In the genomic region with DNA sequence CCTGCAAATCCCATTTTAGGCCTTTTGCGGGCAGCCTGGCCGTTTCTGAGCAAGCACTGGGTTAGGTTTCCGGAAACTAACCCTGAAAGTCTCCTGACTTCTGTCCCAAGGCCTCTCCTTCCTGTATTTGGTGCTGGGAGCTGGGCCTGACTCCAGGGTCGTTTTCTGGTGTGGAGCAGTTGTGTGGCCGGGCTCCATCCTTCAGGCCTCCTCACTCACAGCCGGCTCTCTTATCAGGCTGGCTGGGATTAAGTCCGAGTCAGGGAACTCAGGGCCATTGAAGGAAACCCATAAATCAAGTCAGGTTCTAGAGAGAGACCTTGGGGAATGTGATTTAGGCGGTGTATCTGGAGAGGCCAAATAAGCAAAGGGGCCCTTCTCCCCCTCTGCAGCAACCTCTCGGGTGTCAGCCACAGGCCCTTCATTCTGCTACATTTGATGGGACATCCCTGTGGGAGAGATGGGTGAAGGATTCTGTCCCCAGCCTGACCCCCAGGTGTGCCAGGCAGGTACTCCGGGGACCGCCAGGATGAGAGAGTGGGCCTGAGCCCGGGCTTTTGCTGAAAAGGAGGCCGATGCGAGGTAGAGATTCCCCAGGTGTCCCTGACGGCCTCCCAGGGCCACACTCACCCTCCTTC, we compare ENCODE assay signal across 13 cellular contexts. TPM values are rescaled to one million over a fixed set of nuclear protein-coding genes. Genes with fewer than 3 reads are reported as not detected.
DNase-seq lines count a peak whose midpoint lies in the region; ATAC-seq, FAIRE-seq and TF ChIP-seq lines count a peak whose summit lies in the region.
"Had no signal": no experiment of that assay in that cellular context is flagged by ENCODE, and none has a peak within 500 bp of the region (broad histone marks: within the 10 kb centered on the region; RNA-seq: fewer than 3 reads in every experiment).

No MANE protein-coding gene starts in this region.

- H3K4me1 ChIP-seq in BE2C = 0 out of 2 replicates have a peak, but pooled peaks cover 4% of the 10 kb centered on the region
- H3K4me1 ChIP-seq in HEK293 (ENCODE audit: control insufficient read depth, insufficient read depth, low read length) = peaks cover 7% of the 10 kb centered on the region
- H3K4me1 ChIP-seq in GM12878 (ENCODE audit: control insufficient read depth, insufficient read depth, low read length) = peaks cover 16% of the 10 kb centered on the region
- peaks cover 0 to 34% (median 16%) of the 10 kb centered on the region in 3 donors for H3K4me1 ChIP-seq in gastroesophageal sphincter

- POLR2A ChIA-PET in HEK293 (lab: Yijun Ruan, JAX) (no interaction called here), GM12878 (lab: Charles Lee) (no interaction called here)

- DNase-seq in BE2C = no peak
- no peak for DNase-seq in GM12878 (ENCODE audit: low read depth, low spot score)
- peak; percentile 67 for DNase-seq in mesenteric fat pad (ENCODE audit: low spot score)
- no peak for DNase-seq in ACHN
- DNase-seq: activated CD4-positive, alpha-beta T cell treated with anti-CD3 and anti-CD28 coated beads, Interleukin-2, amount 50 U/mL, for 1 hour; NCI-H187; testis had no signal

- H3K36me3 ChIP-seq in BE2C (peaks cover 79% of the 10 kb centered on the region), HEK293 (ENCODE audit: control insufficient read depth in 2 of 2, insufficient read depth in 1 of 2, low read length in 2 of 2) (peaks cover 0 to 68% of the 10 kb centered on the region in 2 experiments; a peak in 2 of 3 replicates), GM12878 (ENCODE audit: control insufficient read depth in 2 of 2, insufficient read depth in 2 of 2, low read length in 1 of 2) (no peaks in the 10 kb centered on the region), gastroesophageal sphincter (no peaks in the 10 kb centered on the region)
- H3K36me3 ChIP-seq: BLaER1 treated with 17β-estradiol and CSF1 and Interleukin-3, amounts not matched to agents 10 nM and 100 nM had no signal

- no TSS peak for BruUV-seq in GM12878 (replicated peaks; lab: Mats Ljungman, UMichigan)

- no peak overlapping the region for H2AFZ ChIP-seq in GM12878 (ENCODE audit: control insufficient read depth, low read depth, low read length)

- H3K4me2 ChIP-seq in GM12878 (ENCODE audit: control insufficient read depth, insufficient read depth) = 0 out of 2 replicates have a peak overlapping the region, but pooled peaks have one; percentile 41
- H3K4me2 ChIP-seq: BLaER1 treated with 17β-estradiol and CSF1 and Interleukin-3, amounts not matched to agents 10 nM and 100 nM had no signal

- peak overlapping the region; percentile 55 for H3K27ac ChIP-seq in HEK293 (ENCODE audit: extremely low read depth, low read depth, low read length)
- no peak overlapping the region for H3K27ac ChIP-seq in GM12878 (ENCODE audit: control insufficient read depth, insufficient read depth)
- H3K27ac ChIP-seq in gastroesophageal sphincter = no peak overlapping the region
- H3K27ac ChIP-seq: BLaER1 treated with 17β-estradiol and CSF1 and Interleukin-3, amounts not matched to agents 10 nM and 100 nM; testis had no signal

- no peaks in the 10 kb centered on the region for H3K79me2 ChIP-seq in GM12878 (ENCODE audit: control insufficient read depth, insufficient read depth, low read length)

- TF ChIP-seq POLR2A in GM12878 (IDR thresholded peaks at IDR 0.05; ENCODE audit: low read depth, low read length) = no peak
- TF ChIP-seq POLR2A in gastroesophageal sphincter (IDR thresholded peaks at IDR 0.05) = no peak

- no peak for FAIRE-seq in GM12878 (lab: Jason Lieb, UNC)
- FAIRE-seq: bronchial epithelial cell had no signal

- CTCF ChIA-PET in HEK293 (lab: Yijun Ruan, JAX) (interaction anchor here (0.5 kb wide), 1 partner anchor 152 kb away, joined by 3 read pairs; no protein-coding TSS in a partner anchor), GM12878 (lab: Yijun Ruan, JAX) (no interaction called here)

- RAD21 ChIA-PET in GM12878 (lab: Charles Lee; ENCODE audit: unreplicated experiment) = no interaction called here

- SMC1A ChIA-PET in GM12878 (lab: Charles Lee; ENCODE audit: uncharacterized antibody, unreplicated experiment) = interaction anchor here (1.6 kb wide), 1 partner anchor 10 kb away, joined by 7 read pairs; no protein-coding TSS in a partner anchor

- H3K4me3 ChIP-seq in BE2C (ENCODE audit: low read depth, low read length) (peak overlapping the region; percentile 89), HEK293 (ENCODE audit: low read depth, low read length) (no peak overlapping the region), GM12878 (no peak overlapping the region), gastroesophageal sphincter (no peak overlapping the region)
- H3K4me3 ChIP-seq: BLaER1 treated with 17β-estradiol and CSF1 and Interleukin-3, amounts not matched to agents 10 nM and 100 nM; testis had no signal

- H3K9ac ChIP-seq in GM12878 (ENCODE audit: control insufficient read depth, insufficient read depth, low read length) = no peak overlapping the region
- H3K9ac ChIP-seq: BLaER1 treated with 17β-estradiol and CSF1 and Interleukin-3, amounts not matched to agents 10 nM and 100 nM had no signal

- in situ Hi-C loops in GM12878 (cut with MboI) (no loop called here), ACHN (cut with HindIII; ENCODE audit: low pct_ligation_motif_present, low pct_unique_long_range_greater_than_20kb, low sequenced_read_pairs) (no loop called here)

- TF ChIP-seq CTCF in BE2C (IDR thresholded peaks at IDR 0.05; ENCODE audit: low read depth, low read length) = no peak
- no peak for TF ChIP-seq CTCF in HEK293 (tag by site-specific recombination; IDR thresholded peaks at IDR 0.05)
- TF ChIP-seq CTCF in GM12878 (IDR thresholded peaks at IDR 0.05 in 2 of 3, conservative IDR thresholded peaks at IDR 0.05 in 1 of 3; ENCODE audit: control insufficient read depth in 2 of 3, extremely low read depth in 1 of 3, insufficient read depth in 1 of 3, low read depth in 3 of 3, low read length in 3 of 3) = no peak
- TF ChIP-seq CTCF in gastroesophageal sphincter (IDR thresholded peaks at IDR 0.05) = no peak

- H4K20me1 ChIP-seq in GM12878 (ENCODE audit: control insufficient read depth, insufficient read depth) = no peaks in the 10 kb centered on the region

- ATAC-seq in GM12878 (no peak), gastroesophageal sphincter (no peak), GM21526 (IDR thresholded peaks at IDR 0.05; ENCODE audit: low FRiP score, unreplicated experiment) (no peak), GM21576 (IDR thresholded peaks at IDR 0.05; ENCODE audit: unreplicated experiment) (no peak)

- H3K9me3 ChIP-seq in BE2C = no peaks in the 10 kb centered on the region
- no peaks in the 10 kb centered on the region for H3K9me3 ChIP-seq in HEK293 (ENCODE audit: control insufficient read depth, insufficient read depth, low read depth, low read length)
- H3K9me3 ChIP-seq in GM12878 (replicated peaks; ENCODE audit: control insufficient read depth, insufficient read depth, low read length) = no peaks in the 10 kb centered on the region
- no peaks in the 10 kb centered on the region for H3K9me3 ChIP-seq in gastroesophageal sphincter
- H3K9me3 ChIP-seq: testis had no signal

- intact Hi-C loops in GM12878 (cut with micrococcal nuclease; ENCODE audit: unreplicated experiment) = loop anchor here (10.0 kb wide), 3 partner anchors 307 to 1247 kb away; no protein-coding TSS in a partner anchor

- H3K27me3 ChIP-seq in BE2C (no peaks in the 10 kb centered on the region), GM12878 (replicated peaks in 1 of 2; ENCODE audit: control insufficient read depth in 2 of 2, insufficient read depth in 2 of 2, low read length in 1 of 2) (peaks cover 0 to 3% of the 10 kb centered on the region in 2 experiments; a peak in 1 of 4 replicates), gastroesophageal sphincter (peaks cover 98% of the 10 kb centered on the region)
- H3K27me3 ChIP-seq: testis had no signal

- TF ChIP-seq EP300 in GM12878 (IDR thresholded peaks at IDR 0.05; ENCODE audit: borderline replicate concordance in 1 of 2, control insufficient read depth in 1 of 2, low read depth in 2 of 2, low read length in 2 of 2) (no peak), gastroesophageal sphincter (IDR thresholded peaks at IDR 0.05) (no peak)

- no peak for TF ChIP-seq RAD21 in GM12878 (IDR thresholded peaks at IDR 0.05; ENCODE audit: insufficient read depth, low read depth, low read length)

- 79% methylated on average over 15 of the region's 15 CpGs for WGBS in GM12878 (ENCODE audit: insufficient coverage, insufficient replicate concordance, low lambda C conversion rate, missing lambda C conversion rate)
- WGBS in gastroesophageal sphincter (ENCODE audit: low coverage in 1 of 2), 2 donors = 83 to 96% methylated on average over 2 to 4 of the region's 15 CpGs

TF ChIP-seq in HEK293, 187 proteins besides CTCF, POLR2A, EP300 and RAD21 (continues in another document):
- peak; percentile 22; the same call in 1 of the 2 replicates for TF ChIP-seq IKZF3 (tag by site-specific recombination; IDR thresholded peaks at IDR 0.05)

TF ChIP-seq in GM12878, 131 proteins besides CTCF, POLR2A, EP300 and RAD21 (continues in another document):
- TF ChIP-seq JUND (IDR thresholded peaks at IDR 0.05; ENCODE audit: low read depth, low read length) = no peak

RNA-seq across cellular contexts. Expression of gene GATA3, which starts 3.3 kb away (rescaled TPM):
- 223 TPM for polyA plus RNA-seq in BE2C (2012; ENCODE audit: insufficient read depth, insufficient read length, low read depth)
- total RNA-seq in GM12878 (2013; cell fraction: nucleolus; rRNA removed) = 4.2 and 4.7 TPM in 2 replicates
- total RNA-seq in GM12878 (2014; rRNA removed) = 0.05 and 0.40 TPM in 2 replicates
- total RNA-seq in GM12878 (2014; rRNA removed; fragmentation: Illumina TruSeq; extraction: Trizol) = 0.14 and 0.18 TPM in 2 replicates
- total RNA-seq in GM12878 (2021) = 0.64 and 0.80 TPM in 2 replicates
- 0.39 TPM for polyA plus RNA-seq in GM12878 (2011; ENCODE audit: low read depth)
- polyA plus RNA-seq in GM12878 (2011; rRNA removed) = 0.33 and 0.52 TPM in 2 replicates
- polyA plus RNA-seq in GM12878 (2011; cell fraction: cytosol; rRNA removed) = 0.20 and 0.33 TPM in 2 replicates
- polyA plus RNA-seq in GM12878 (2011; cell fraction: nucleus; rRNA removed) = 1.3 TPM in 2 replicates
- polyA plus RNA-seq in GM12878 (2012) = 0.77 and 0.96 TPM in 2 replicates
- 0.15 and 0.25 TPM in 2 replicates for polyA plus RNA-seq in GM12878 (2014; fragmentation: Illumina TruSeq; extraction: Trizol)
- polyA plus RNA-seq in GM12878 (2014; fragmentation: Nextera tagmentation; extraction: Ambion mirVana) = under 1 TPM; 0.19 to 0.33 TPM
- 0.08 TPM in 2 replicates for polyA plus RNA-seq in GM12878 (2014; rRNA removed)
- under 1 TPM; 0.25 to 0.67 TPM for polyA plus RNA-seq in GM12878 (2016; fragmentation: Nextera tagmentation; extraction: Ambion mirVana)
- polyA minus RNA-seq in GM12878 (2011; rRNA and poly(A)+ RNA removed) = 0.15 and 0.46 TPM in 2 replicates
- 0.80 TPM in 1 of 2 replicates, not detected in the other for polyA minus RNA-seq in GM12878 (2011; cell fraction: cytosol; rRNA and poly(A)+ RNA removed)
- 0.60 and 1.1 TPM in 2 replicates for polyA minus RNA-seq in GM12878 (2011; cell fraction: nucleus; rRNA and poly(A)+ RNA removed)
- 5.5 TPM for total RNA-seq in mesenteric fat pad
- total RNA-seq in gastroesophageal sphincter = under 1 TPM in 1 of 4 donors, not detected in 3; 0.35 TPM
